ENCODE assay signal across 27 cellular contexts in genomic region chr16:9116141-9116540, GRCh38. TPM values are rescaled to one million over a fixed set of nuclear protein-coding genes. Genes with fewer than 3 reads are reported as not detected.
DNase-seq lines count a peak whose midpoint lies in the region; ATAC-seq, FAIRE-seq and TF ChIP-seq lines count a peak whose summit lies in the region.
"Had no signal": no experiment of that assay in that cellular context is flagged by ENCODE, and none has a peak within 500 bp of the region (broad histone marks: within the 10 kb centered on the region; RNA-seq: fewer than 3 reads in every experiment).

No MANE protein-coding gene starts in this region.

- no peak overlapping the region for H3K4me3 ChIP-seq in CD8-positive, alpha-beta T cell (ENCODE audit: low read depth, low read length)
- H3K4me3 ChIP-seq in SK-N-MC (no peak overlapping the region), keratinocyte (ENCODE audit: control insufficient read depth in 2 of 3, extremely low read depth in 1 of 3, insufficient read depth in 2 of 3, low read depth in 1 of 3, low read length in 3 of 3) (no peak overlapping the region), gastrocnemius medialis (no peak overlapping the region)
- H3K4me3 ChIP-seq: ovary, skin epidermis, testis had no signal

- H4K20me1 ChIP-seq in keratinocyte (ENCODE audit: control insufficient read depth, extremely low read depth, insufficient read depth, low read length): peaks cover 29% of the 10 kb centered on the region

- H3K9me3 ChIP-seq in CD8-positive, alpha-beta T cell (ENCODE audit: low read length): no peaks in the 10 kb centered on the region
- no peaks in the 10 kb centered on the region for H3K9me3 ChIP-seq in SK-N-MC (ENCODE audit: low read depth, low read length)
- H3K9me3 ChIP-seq in keratinocyte (ENCODE audit: control insufficient read depth, low read depth, low read length): no peaks in the 10 kb centered on the region
- no peaks in the 10 kb centered on the region for H3K9me3 ChIP-seq in gastrocnemius medialis
- H3K9me3 ChIP-seq: ovary, testis had no signal

- peaks cover 83% of the 10 kb centered on the region for H3K4me1 Mint-ChIP-seq in activated CD4-positive, alpha-beta T cell treated with anti-CD3 and anti-CD28 coated beads for 36 hours
- peaks cover 78% of the 10 kb centered on the region for H3K4me1 Mint-ChIP-seq in CD8-positive, alpha-beta T cell (ENCODE audit: low read depth)

- H3K36me3 Mint-ChIP-seq in activated CD4-positive, alpha-beta T cell treated with anti-CD3 and anti-CD28 coated beads for 36 hours (ENCODE audit: low read depth): peaks cover 70% of the 10 kb centered on the region
- peaks cover 85% of the 10 kb centered on the region for H3K36me3 Mint-ChIP-seq in CD8-positive, alpha-beta T cell

- no peak for TF ChIP-seq POLR2A in gastrocnemius medialis (IDR thresholded peaks at IDR 0.05)

- no peak overlapping the region for H3K27ac ChIP-seq in CD8-positive, alpha-beta T cell (ENCODE audit: low read depth, low read length)
- H3K27ac ChIP-seq in SK-N-MC: peak overlapping the region; percentile 40; the same call in 1 of the 2 replicates
- H3K27ac ChIP-seq in keratinocyte (ENCODE audit: control insufficient read depth, insufficient read depth, low read length): peak overlapping the region; percentile 21
- H3K27ac ChIP-seq in gastrocnemius medialis: no peak overlapping the region
- H3K27ac ChIP-seq: 22Rv1, ovary, testis had no signal

- no peaks in the 10 kb centered on the region for H3K27me3 Mint-ChIP-seq in activated CD4-positive, alpha-beta T cell treated with anti-CD3 and anti-CD28 coated beads for 36 hours
- H3K27me3 Mint-ChIP-seq in CD8-positive, alpha-beta T cell (ENCODE audit: low read depth): no peaks in the 10 kb centered on the region
- H3K27me3 Mint-ChIP-seq: T-cell had no signal

- dilution Hi-C loops in keratinocyte (cut with MboI; ENCODE audit: extremely low pct_ligation_motif_present, low sequenced_read_pairs): loop anchor here (25.0 kb wide), 1 partner anchor 179 kb away; no protein-coding TSS in a partner anchor

- no peak for ATAC-seq in activated CD4-positive, alpha-beta T cell treated with anti-CD3 and anti-CD28 coated beads for 36 hours
- ATAC-seq in CD8-positive, alpha-beta T cell: no peak
- no peak for ATAC-seq in gastrocnemius medialis
- ATAC-seq in GM19328 (IDR thresholded peaks at IDR 0.05; ENCODE audit: unreplicated experiment): no peak
- ATAC-seq: T-cell, WTC11 had no signal

- no peaks in the 10 kb centered on the region for H3K9me3 Mint-ChIP-seq in activated CD4-positive, alpha-beta T cell treated with anti-CD3 and anti-CD28 coated beads for 36 hours (ENCODE audit: low read depth)
- no peaks in the 10 kb centered on the region for H3K9me3 Mint-ChIP-seq in CD8-positive, alpha-beta T cell
- H3K9me3 Mint-ChIP-seq: CD14-positive monocyte, nephron progenitor cell, T-cell, WTC11 had no signal

- H3K27me3 ChIP-seq in CD8-positive, alpha-beta T cell (ENCODE audit: insufficient read depth, low read length): no peaks in the 10 kb centered on the region
- no peaks in the 10 kb centered on the region for H3K27me3 ChIP-seq in keratinocyte (ENCODE audit: control insufficient read depth, extremely low read depth, insufficient read depth, low read length)
- H3K27me3 ChIP-seq in gastrocnemius medialis: no peaks in the 10 kb centered on the region
- H3K27me3 ChIP-seq: ovary, testis had no signal

- intact Hi-C loops in activated CD4-positive, alpha-beta T cell treated with anti-CD3 and anti-CD28 coated beads for 36 hours (cut with DNase I, micrococcal nuclease): no loop called here
- intact Hi-C loops in CD8-positive, alpha-beta T cell (cut with DNase I, micrococcal nuclease): no loop called here
- intact Hi-C loops in gastrocnemius medialis (cut with DNase I; ENCODE audit: low total_unique reads): no loop called here

- H3K9ac ChIP-seq in SK-N-MC (ENCODE audit: insufficient read length) (no peak overlapping the region), keratinocyte (ENCODE audit: control insufficient read depth, extremely low read depth, insufficient read depth, low read length) (no peak overlapping the region)

- TF ChIP-seq CTCF in CD8-positive, alpha-beta T cell (IDR thresholded peaks at IDR 0.05): no peak
- TF ChIP-seq CTCF in keratinocyte (optimal IDR thresholded peaks at IDR 0.05 in 1 of 3, IDR thresholded peaks at IDR 0.05 in 1 of 3, conservative IDR thresholded peaks at IDR 0.05 in 1 of 3; ENCODE audit: extremely low read depth in 1 of 3, insufficient read depth in 2 of 3, low read length in 3 of 3) (no peak), gastrocnemius medialis (IDR thresholded peaks at IDR 0.05 in 4 of 5, conservative IDR thresholded peaks at IDR 0.05 in 1 of 5) (no peak), GM20000 (IDR thresholded peaks at IDR 0.05; ENCODE audit: extremely low read depth, missing control alignments) (no peak)

- H3K36me3 ChIP-seq in CD8-positive, alpha-beta T cell (ENCODE audit: insufficient read depth, low read length): peaks cover 10% of the 10 kb centered on the region
- H3K36me3 ChIP-seq in SK-N-MC (ENCODE audit: insufficient read depth, low read length) (peaks cover 93% of the 10 kb centered on the region), keratinocyte (ENCODE audit: control insufficient read depth in 2 of 2, extremely low read depth in 1 of 2, insufficient read depth in 2 of 2, low read length in 2 of 2) (peaks cover 19 to 33% of the 10 kb centered on the region in 2 experiments), gastrocnemius medialis (peaks cover 0 to 8% of the 10 kb centered on the region in 2 donors)
- H3K36me3 ChIP-seq: ovary had no signal

- no peak overlapping the region for H2AFZ ChIP-seq in keratinocyte (ENCODE audit: control insufficient read depth, low read length)

- peaks cover 42% of the 10 kb centered on the region for H3K4me1 ChIP-seq in CD8-positive, alpha-beta T cell (ENCODE audit: insufficient read depth, low read length)
- H3K4me1 ChIP-seq in keratinocyte (ENCODE audit: control insufficient read depth, extremely low read depth, insufficient read depth, low read length): peaks cover 41% of the 10 kb centered on the region
- H3K4me1 ChIP-seq in gastrocnemius medialis: peaks cover 79 to 83% of the 10 kb centered on the region in 2 donors

- in situ Hi-C loops in gastrocnemius medialis (cut with MboI; ENCODE audit: low sequenced_read_pairs in 4 of 4): no loop called here

- H3K4me2 ChIP-seq in keratinocyte (ENCODE audit: control insufficient read depth, extremely low read depth, insufficient read depth, low read depth, low read length): no peak overlapping the region

- no peak overlapping the region for H3K4me3 Mint-ChIP-seq in activated CD4-positive, alpha-beta T cell treated with anti-CD3 and anti-CD28 coated beads for 36 hours
- no peak overlapping the region for H3K4me3 Mint-ChIP-seq in CD8-positive, alpha-beta T cell
- H3K4me3 Mint-ChIP-seq: CD14-positive monocyte, nephron progenitor cell, T-cell, WTC11 had no signal

- H3K79me2 ChIP-seq in keratinocyte (ENCODE audit: control insufficient read depth, insufficient read depth, low read length): peaks cover 95% of the 10 kb centered on the region

- CTCF ChIA-PET in activated CD4-positive, alpha-beta T cell treated with anti-CD3 and anti-CD28 coated beads for 36 hours (lab: Charles Lee): no interaction called here
- CTCF ChIA-PET in CD8-positive, alpha-beta T cell (lab: Charles Lee): no interaction called here

- peaks cover under 1% of the 10 kb centered on the region for H3K9me1 ChIP-seq in keratinocyte (ENCODE audit: control insufficient read depth, extremely low read depth, insufficient read depth, low read length)

- peak overlapping the region; percentile 15 for H3K27ac Mint-ChIP-seq in activated CD4-positive, alpha-beta T cell treated with anti-CD3 and anti-CD28 coated beads for 36 hours
- peak overlapping the region; percentile 92 for H3K27ac Mint-ChIP-seq in CD8-positive, alpha-beta T cell
- H3K27ac Mint-ChIP-seq: WTC11 had no signal

- POLR2A ChIA-PET in activated CD4-positive, alpha-beta T cell treated with anti-CD3 and anti-CD28 coated beads for 36 hours (lab: Charles Lee): no interaction called here
- POLR2A ChIA-PET in CD8-positive, alpha-beta T cell (lab: Charles Lee): no interaction called here

- FAIRE-seq in keratinocyte (lab: Jason Lieb, UNC): no peak
- FAIRE-seq: frontal cortex had no signal

- DNase-seq in activated CD4-positive, alpha-beta T cell treated with anti-CD3 and anti-CD28 coated beads for 36 hours: no peak
- DNase-seq in activated CD4-positive, alpha-beta T cell treated with anti-CD3 and anti-CD28 coated beads, Interleukin-2, amount 50 U/mL, for 1 hour: no peak
- no peak for DNase-seq in CD8-positive, alpha-beta T cell
- DNase-seq in SK-N-MC (ENCODE audit: low read depth, low spot score): no peak
- no peak for DNase-seq in keratinocyte (ENCODE audit: low read depth, low spot score)
- DNase-seq in gastrocnemius medialis: no peak
- DNase-seq in GM20000 (ENCODE audit: low spot score): no peak
- DNase-seq: activated effector memory CD4-positive, alpha-beta T cell treated with Interleukin-2 at 50 U/mL for 16 hours; central memory CD4-positive, alpha-beta T cell; DMS79 treated with DMSO at 0.1 percent for 48 hours; GDM1; NCI-H1092 treated with DMSO at 0.1 percent for 48 hours; NCI-H187; NCI-H2171; NCI-H82; nephron progenitor cell; ovary; retina; stimulated activated naive CD4-positive, alpha-beta T cell treated with Interleukin-2 at 50 U/mL for 16 hours; T-cell; testis had no signal

RNA-seq across cellular contexts. Expression of gene HAPSTR1, which starts 24.7 kb away (rescaled TPM):
- 10 to 100 TPM; 42.4 to 51.4 TPM for total RNA-seq in activated CD4-positive, alpha-beta T cell treated with anti-CD3 and anti-CD28 coated beads for 36 hours
- total RNA-seq in CD8-positive, alpha-beta T cell: 100 to 1,000 TPM; 189 to 191 TPM
- 34.0 to 46.5 TPM (median 36.7 TPM) in 3 replicates for polyA plus RNA-seq in keratinocyte
- polyA plus RNA-seq in keratinocyte (2011; ENCODE audit: low read depth): 35.9 TPM
- polyA plus RNA-seq in keratinocyte (2011; cell fraction: cytosol; rRNA removed): 32.7 and 52.5 TPM in 2 replicates
- polyA plus RNA-seq in keratinocyte (2011; cell fraction: nucleus; rRNA removed): 57.5 and 66.9 TPM in 2 replicates
- 36.2 and 43.6 TPM in 2 replicates for polyA plus RNA-seq in keratinocyte (2012; ENCODE audit: low replicate concordance)
- 38.3 to 71.0 TPM (median 45.7 TPM) in 3 replicates for polyA minus RNA-seq in keratinocyte
- polyA minus RNA-seq in keratinocyte (2011; cell fraction: cytosol; rRNA and poly(A)+ RNA removed): 41.2 TPM
- polyA minus RNA-seq in keratinocyte (2011; cell fraction: nucleus; rRNA and poly(A)+ RNA removed): 29.2 and 67.5 TPM in 2 replicates
- 10 to 100 TPM; 55.0 to 65.0 (median 60.9) TPM for total RNA-seq in gastrocnemius medialis

Comparison
In these comparisons a context has a peak if more than half of its experiments do, and no peak if none do; other contexts are left out.
1. H3K27ac ChIP-seq: peak in SK-N-MC (single experiment) and keratinocyte (single experiment); none in CD8-positive, alpha-beta T cell (single experiment) and gastrocnemius medialis (0 of 4).